ENCODE assay signal across 23 cellular contexts in genomic region chr2:136205615-136206014, GRCh38.
DNase-seq lines count a peak whose midpoint lies in the region; ATAC-seq and TF ChIP-seq lines count a peak whose summit lies in the region.
"Had no signal": no experiment of that assay in that cellular context is flagged by ENCODE, and none has a peak within 500 bp of the region (broad histone marks: within the 10 kb centered on the region; RNA-seq: fewer than 3 reads in every experiment).

No MANE protein-coding gene starts in this region.

- peak overlapping the region in 4 of 7 donors; percentile 55 to 73 (median 62) for H3K27ac Mint-ChIP-seq in CD14-positive monocyte
- peak overlapping the region; percentile 75 for H3K27ac Mint-ChIP-seq in dendritic cell treated with granulocyte-macrophage colony-stimulating factor and Interleukin-4, amounts not matched to agents 40 ng/mL and 50 ng/mL, for 4 days
- H3K27ac Mint-ChIP-seq: activated naive CD4-positive, alpha-beta T cell treated with anti-CD3 and anti-CD28 coated beads for 36 hours; WTC11 had no signal

- intact Hi-C loops in CD14-positive monocyte (cut with micrococcal nuclease): loop anchor here in 1 of 2 donors (5.0 kb wide), 1 partner anchor 288 kb away; no protein-coding TSS in a partner anchor
- intact Hi-C loops in dendritic cell treated with granulocyte-macrophage colony-stimulating factor and Interleukin-4, amounts not matched to agents 40 ng/mL and 50 ng/mL, for 4 days (cut with micrococcal nuclease): loop anchor here (5.0 kb wide), 2 partner anchors 42 to 88 kb away; partner anchors contain the start of gene CXCR4

- H3K9me3 Mint-ChIP-seq in CD14-positive monocyte: peaks cover 6 to 14% (median 10%) of the 10 kb centered on the region in 7 donors
- peaks cover 18% of the 10 kb centered on the region for H3K9me3 Mint-ChIP-seq in dendritic cell treated with granulocyte-macrophage colony-stimulating factor and Interleukin-4, amounts not matched to agents 40 ng/mL and 50 ng/mL, for 4 days

- H3K9me3 ChIP-seq in BLaER1: peaks cover 56% of the 10 kb centered on the region
- no peaks in the 10 kb centered on the region for H3K9me3 ChIP-seq in neutrophil
- H3K9me3 ChIP-seq: ovary, tibial artery had no signal

- peak overlapping the region; percentile 80 for H3K27ac ChIP-seq in BLaER1
- peak overlapping the region; percentile 41 for H3K27ac ChIP-seq in neutrophil
- H3K27ac ChIP-seq: hepatocyte, ovary, RWPE1, tibial artery had no signal

- peaks cover 57% of the 10 kb centered on the region for H3K4me1 Mint-ChIP-seq in CD14-positive monocyte
- H3K4me1 Mint-ChIP-seq in dendritic cell treated with granulocyte-macrophage colony-stimulating factor and Interleukin-4, amounts not matched to agents 40 ng/mL and 50 ng/mL, for 4 days (ENCODE audit: low read depth): peaks cover 57% of the 10 kb centered on the region
- H3K4me1 Mint-ChIP-seq: WTC11 had no signal

- H3K27me3 ChIP-seq in BLaER1: no peaks in the 10 kb centered on the region
- H3K27me3 ChIP-seq in neutrophil: no peaks in the 10 kb centered on the region
- H3K27me3 ChIP-seq: hepatocyte, ovary, tibial artery had no signal

- no peak overlapping the region for H3K4me3 ChIP-seq in BLaER1
- H3K4me3 ChIP-seq in neutrophil (ENCODE audit: low read depth in 1 of 2, low read length in 1 of 2): no peak overlapping the region
- H3K4me3 ChIP-seq: hepatocyte, ovary, tibial artery had no signal

- peak overlapping the region; percentile 66 for H3K9ac ChIP-seq in BLaER1

- TF ChIP-seq CTCF in CD14-positive monocyte (IDR thresholded peaks at IDR 0.05) (no peak), neutrophil (IDR thresholded peaks at IDR 0.05) (no peak)

- ATAC-seq in HG03108 (IDR thresholded peaks at IDR 0.05; ENCODE audit: unreplicated experiment) (no peak), GM19455 (IDR thresholded peaks at IDR 0.05; ENCODE audit: unreplicated experiment) (no peak)
- ATAC-seq: WTC11 had no signal

- H3K36me3 ChIP-seq in BLaER1 (no peaks in the 10 kb centered on the region), neutrophil (no peaks in the 10 kb centered on the region)
- H3K36me3 ChIP-seq: ovary, tibial artery had no signal

- H3K4me1 ChIP-seq in BLaER1: peaks cover 62% of the 10 kb centered on the region
- H3K4me1 ChIP-seq in neutrophil (ENCODE audit: control insufficient read depth in 1 of 2, insufficient read depth in 1 of 2, low read depth in 1 of 2, low read length in 1 of 2): peaks cover 34 to 50% of the 10 kb centered on the region in 2 experiments
- H3K4me1 ChIP-seq: tibial artery had no signal

- peaks cover 0 to 1% (median 0%) of the 10 kb centered on the region in 3 donors for H3K27me3 Mint-ChIP-seq in CD14-positive monocyte (ENCODE audit: low read depth in 3 of 3)
- H3K27me3 Mint-ChIP-seq in dendritic cell treated with granulocyte-macrophage colony-stimulating factor and Interleukin-4, amounts not matched to agents 40 ng/mL and 50 ng/mL, for 4 days: no peaks in the 10 kb centered on the region
- H3K27me3 Mint-ChIP-seq: CD4-positive, CD25-positive, alpha-beta regulatory T cell had no signal

- no peaks in the 10 kb centered on the region for H3K36me3 Mint-ChIP-seq in CD14-positive monocyte
- no peaks in the 10 kb centered on the region for H3K36me3 Mint-ChIP-seq in dendritic cell treated with granulocyte-macrophage colony-stimulating factor and Interleukin-4, amounts not matched to agents 40 ng/mL and 50 ng/mL, for 4 days (ENCODE audit: low read depth)

- H4K20me1 ChIP-seq in BLaER1: no peaks in the 10 kb centered on the region

- peak overlapping the region; percentile 86 for H3K4me2 ChIP-seq in BLaER1
- H3K4me2 ChIP-seq: hepatocyte had no signal

- no peak for DNase-seq in CD14-positive monocyte (ENCODE audit: low spot score)
- DNase-seq in GF-D8 (lab: John Stamatoyannopoulos, UW): no peak
- DNase-seq: activated naive CD4-positive, alpha-beta T cell treated with anti-CD3 and anti-CD28 coated beads for 36 hours; activated T-cell treated with anti-CD3 and anti-CD28 coated beads, Interleukin-2, amount 50 U/mL, for 48 hours; amygdala; Calu3; CD4-positive, CD25-positive, alpha-beta regulatory T cell; KBM-7; mesenchymal stem cell; NCI-H1092 treated with DMSO at 0.1 percent for 48 hours; NCI-H1694 treated with DMSO at 0.1 percent for 48 hours; NCI-H446 treated with DMSO at 0.1 percent for 48 hours; ovary; stimulated activated CD4-positive, alpha-beta T cell treated with anti-CD3 and anti-CD28 coated beads, Interleukin-2, amount 100 ng/mL, for 24 hours had no signal

- H3K4me3 Mint-ChIP-seq in CD14-positive monocyte: no peak overlapping the region
- no peak overlapping the region for H3K4me3 Mint-ChIP-seq in dendritic cell treated with granulocyte-macrophage colony-stimulating factor and Interleukin-4, amounts not matched to agents 40 ng/mL and 50 ng/mL, for 4 days
- H3K4me3 Mint-ChIP-seq: activated naive CD4-positive, alpha-beta T cell treated with anti-CD3 and anti-CD28 coated beads for 36 hours; CD4-positive, CD25-positive, alpha-beta regulatory T cell; WTC11 had no signal
